Comparison of ENCODE assay signal across 1 cellular context in the genomic region with DNA sequence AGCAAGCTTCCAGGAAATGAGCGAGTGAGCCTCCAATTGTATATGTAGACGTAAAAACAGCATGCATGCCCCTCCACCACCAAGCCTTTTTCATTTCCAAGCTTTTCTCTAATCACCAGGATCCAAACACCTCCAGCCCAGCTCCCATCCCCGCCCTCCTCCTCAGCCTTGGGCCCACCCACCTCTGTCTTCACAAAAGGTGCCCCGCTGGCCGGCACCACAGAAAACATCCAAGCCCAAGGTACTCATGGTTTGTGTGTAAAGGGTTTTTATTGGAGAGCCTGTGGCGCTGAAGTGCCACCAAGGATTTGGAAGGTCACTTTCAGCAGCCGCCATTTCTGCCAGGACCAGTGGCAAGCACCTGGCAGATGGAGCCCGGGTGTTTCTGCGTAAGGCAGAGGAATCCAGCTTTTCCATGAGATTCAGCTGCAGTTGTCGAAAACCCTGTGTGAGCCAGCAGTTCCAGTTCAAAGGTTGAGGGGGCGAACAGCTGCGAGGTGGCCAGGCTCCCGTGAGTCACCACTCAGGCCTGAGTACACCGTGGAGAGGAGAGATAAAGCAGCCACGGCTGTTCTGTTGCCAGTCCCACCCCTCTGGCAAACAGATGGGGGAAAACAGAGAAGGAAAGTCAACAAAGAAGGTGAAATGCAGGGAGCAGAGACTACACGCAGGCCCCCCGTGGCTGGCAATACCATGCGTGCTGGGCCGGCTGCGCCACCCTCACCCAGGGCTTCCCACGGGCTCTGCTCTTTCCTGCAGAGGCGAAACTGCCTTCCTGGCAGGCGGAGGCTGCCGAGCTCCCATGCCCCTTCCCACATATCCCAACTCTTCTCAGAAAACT.
TF ChIP-seq lines count a peak whose summit lies in the region.

No MANE protein-coding gene starts in this region.

TF ChIP-seq in K562, 482 proteins besides CTCF, POLR2A, EP300 and RAD21 (continued from another document and continues in another):
- TF ChIP-seq CHAMP1 (IDR thresholded peaks at IDR 0.05) (peak; percentile 34; the same call in 1 of the 2 replicates), KLF16 (IDR thresholded peaks at IDR 0.05) (peak; percentile 90; the same call in 1 of the 2 replicates), CHD4 (IDR thresholded peaks at IDR 0.05; ENCODE audit: insufficient read depth, insufficient replicate concordance, low read depth, low read length, poor library complexity, severe bottlenecking) (no peak), ILF3 (IDR thresholded peaks at IDR 0.05; ENCODE audit: borderline replicate concordance) (no peak), TBL1XR1 (IDR thresholded peaks at IDR 0.05; ENCODE audit: low read length in 2 of 2) (no peak), PATZ1 (CRISPR knock-in tag; IDR thresholded peaks at IDR 0.05; ENCODE audit: borderline replicate concordance) (no peak), ELK3 (CRISPR knock-in tag; IDR thresholded peaks at IDR 0.05) (no peak), ZNF707 (CRISPR knock-in tag; conservative IDR thresholded peaks at IDR 0.05) (no peak), ZNF253 (CRISPR knock-in tag; conservative IDR thresholded peaks at IDR 0.05) (no peak), MAFG (tag; conservative IDR thresholded peaks at IDR 0.05) (no peak), ZC3H8 (IDR thresholded peaks at IDR 0.05) (no peak), TSC22D4 (tag; IDR thresholded peaks at IDR 0.05) (no peak), ZBTB26 (CRISPR knock-in tag; IDR thresholded peaks at IDR 0.05) (no peak), ELF2 (CRISPR knock-in tag; IDR thresholded peaks at IDR 0.05) (no peak), TEAD4 (IDR thresholded peaks at IDR 0.05; ENCODE audit: low read length) (peak; percentile 98), TEAD4 (CRISPR knock-in tag; IDR thresholded peaks at IDR 0.05; ENCODE audit: borderline replicate concordance) (no peak), ZNF274 (IDR thresholded peaks at IDR 0.05; ENCODE audit: borderline replicate concordance, low read depth, low read length) (no peak), KDM5B (IDR thresholded peaks at IDR 0.05; ENCODE audit: insufficient replicate concordance, low read depth, low read length) (no peak), ILK (tag; IDR thresholded peaks at IDR 0.05; ENCODE audit: borderline replicate concordance, low read depth) (no peak), RAD51 (IDR thresholded peaks at IDR 0.05; ENCODE audit: borderline replicate concordance, low read depth) (no peak; the same call in 1 of the 2 replicates), SUPT5H (IDR thresholded peaks at IDR 0.05) (no peak), IFI16 (CRISPR knock-in tag; IDR thresholded peaks at IDR 0.05) (no peak), TAF1 (IDR thresholded peaks at IDR 0.05; ENCODE audit: control insufficient read depth, extremely low read depth, insufficient read depth, low read length, severe bottlenecking) (peak; percentile 26), HOXB6 (CRISPR knock-in tag; IDR thresholded peaks at IDR 0.05; ENCODE audit: borderline replicate concordance) (no peak), MAFF (IDR thresholded peaks at IDR 0.05; ENCODE audit: low read length) (no peak), THAP12 (CRISPR knock-in tag; IDR thresholded peaks at IDR 0.05) (no peak), POLR3G (IDR thresholded peaks at IDR 0.05; ENCODE audit: extremely low read depth, insufficient read length, insufficient replicate concordance) (no peak), C11orf30 (IDR thresholded peaks at IDR 0.05; ENCODE audit: low read depth) (no peak), BRD4 (IDR thresholded peaks at IDR 0.05) (no peak), ARHGAP35 (IDR thresholded peaks at IDR 0.05; ENCODE audit: partially characterized antibody) (no peak), CREB5 (CRISPR knock-in tag; IDR thresholded peaks at IDR 0.05) (no peak), MTA3 (IDR thresholded peaks at IDR 0.05; ENCODE audit: borderline replicate concordance) (peak; percentile 63; the same call in 1 of the 2 replicates), ZNF12 (CRISPR knock-in tag; IDR thresholded peaks at IDR 0.05) (no peak), E2F5 (CRISPR knock-in tag; IDR thresholded peaks at IDR 0.05) (no peak), NFATC3 (IDR thresholded peaks at IDR 0.05) (no peak), ZNF76 (CRISPR knock-in tag; IDR thresholded peaks at IDR 0.05; ENCODE audit: borderline replicate concordance) (no peak), SOX6 (IDR thresholded peaks at IDR 0.05) (peak; percentile 79; the same call in 1 of the 2 replicates), BRCA1 (IDR thresholded peaks at IDR 0.05) (no peak), BRCA1 (CRISPR knock-in tag; IDR thresholded peaks at IDR 0.05) (no peak), ZNF780A (CRISPR knock-in tag; IDR thresholded peaks at IDR 0.05) (no peak)
- TF ChIP-seq, protein P1, sequence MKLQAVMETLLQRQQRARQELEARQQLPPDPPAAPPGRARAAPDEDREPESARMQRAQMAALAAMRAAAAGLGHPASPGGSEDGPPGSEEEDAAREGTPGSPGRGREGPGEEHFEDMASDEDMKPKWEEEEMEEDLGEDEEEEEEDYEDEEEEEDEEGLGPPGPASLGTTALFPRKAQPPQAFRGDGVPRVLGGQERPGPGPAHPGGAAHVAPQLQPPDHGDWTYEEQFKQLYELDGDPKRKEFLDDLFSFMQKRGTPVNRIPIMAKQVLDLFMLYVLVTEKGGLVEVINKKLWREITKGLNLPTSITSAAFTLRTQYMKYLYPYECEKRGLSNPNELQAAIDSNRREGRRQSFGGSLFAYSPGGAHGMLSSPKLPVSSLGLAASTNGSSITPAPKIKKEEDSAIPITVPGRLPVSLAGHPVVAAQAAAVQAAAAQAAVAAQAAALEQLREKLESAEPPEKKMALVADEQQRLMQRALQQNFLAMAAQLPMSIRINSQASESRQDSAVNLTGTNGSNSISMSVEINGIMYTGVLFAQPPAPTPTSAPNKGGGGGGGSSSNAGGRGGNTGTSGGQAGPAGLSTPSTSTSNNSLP (IDR thresholded peaks at IDR 0.05; ENCODE audit: borderline replicate concordance, low read depth, low read length), result no peak
- TF ChIP-seq, protein P2, sequence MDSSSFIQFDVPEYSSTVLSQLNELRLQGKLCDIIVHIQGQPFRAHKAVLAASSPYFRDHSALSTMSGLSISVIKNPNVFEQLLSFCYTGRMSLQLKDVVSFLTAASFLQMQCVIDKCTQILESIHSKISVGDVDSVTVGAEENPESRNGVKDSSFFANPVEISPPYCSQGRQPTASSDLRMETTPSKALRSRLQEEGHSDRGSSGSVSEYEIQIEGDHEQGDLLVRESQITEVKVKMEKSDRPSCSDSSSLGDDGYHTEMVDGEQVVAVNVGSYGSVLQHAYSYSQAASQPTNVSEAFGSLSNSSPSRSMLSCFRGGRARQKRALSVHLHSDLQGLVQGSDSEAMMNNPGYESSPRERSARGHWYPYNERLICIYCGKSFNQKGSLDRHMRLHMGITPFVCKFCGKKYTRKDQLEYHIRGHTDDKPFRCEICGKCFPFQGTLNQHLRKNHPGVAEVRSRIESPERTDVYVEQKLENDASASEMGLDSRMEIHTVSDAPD (CRISPR knock-in tag; IDR thresholded peaks at IDR 0.05), result no peak
- TF ChIP-seq, protein P3, sequence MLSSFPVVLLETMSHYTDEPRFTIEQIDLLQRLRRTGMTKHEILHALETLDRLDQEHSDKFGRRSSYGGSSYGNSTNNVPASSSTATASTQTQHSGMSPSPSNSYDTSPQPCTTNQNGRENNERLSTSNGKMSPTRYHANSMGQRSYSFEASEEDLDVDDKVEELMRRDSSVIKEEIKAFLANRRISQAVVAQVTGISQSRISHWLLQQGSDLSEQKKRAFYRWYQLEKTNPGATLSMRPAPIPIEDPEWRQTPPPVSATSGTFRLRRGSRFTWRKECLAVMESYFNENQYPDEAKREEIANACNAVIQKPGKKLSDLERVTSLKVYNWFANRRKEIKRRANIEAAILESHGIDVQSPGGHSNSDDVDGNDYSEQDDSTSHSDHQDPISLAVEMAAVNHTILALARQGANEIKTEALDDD (IDR thresholded peaks at IDR 0.05), result no peak
- TF ChIP-seq, protein P4, sequence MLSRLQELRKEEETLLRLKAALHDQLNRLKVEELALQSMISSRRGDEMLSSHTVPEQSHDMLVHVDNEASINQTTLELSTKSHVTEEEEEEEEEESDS (CRISPR knock-in tag; IDR thresholded peaks at IDR 0.05), result no peak
